In genomic region chr1:10765304-10765703, GRCh38 we compare ENCODE assay signal across 26 cellular contexts. TPM values are rescaled to one million over a fixed set of nuclear protein-coding genes. Genes with fewer than 3 reads are reported as not detected.
DNase-seq lines count a peak whose midpoint lies in the region; ATAC-seq and TF ChIP-seq lines count a peak whose summit lies in the region.
"Had no signal": no experiment of that assay in that cellular context is flagged by ENCODE, and none has a peak within 500 bp of the region (broad histone marks: within the 10 kb centered on the region; RNA-seq: fewer than 3 reads in every experiment).

No MANE protein-coding gene starts in this region.

- peak in 1 of 4 donors; percentile 14 for ATAC-seq in psoas muscle
- ATAC-seq in activated CD8-positive, alpha-beta T cell treated with anti-CD3 and anti-CD28 coated beads, Interleukin-2, amount 10 ng/mL, durations not matched to agents 7 days and 5 days, result no peak

- WGBS in psoas muscle, 3 donors, result 43 to 71% (median 46%) methylated on average over 15 of the region's 15 CpGs
- 83 to 90% methylated on average over 15 of the region's 15 CpGs for WGBS in testis, 2 donors

- CTCF ChIA-PET in activated CD8-positive, alpha-beta T cell treated with anti-CD3 and anti-CD28 coated beads, Interleukin-2, amount 10 ng/mL, durations not matched to agents 7 days and 5 days (lab: Charles Lee), result no interaction called here

- no peak overlapping the region for H3K4me2 ChIP-seq in osteoblast (ENCODE audit: insufficient read depth, low read length)
- H3K4me2 ChIP-seq: BLaER1 treated with 17β-estradiol and CSF1 and Interleukin-3, amounts not matched to agents 10 nM and 100 nM; SK-N-SH had no signal

- H3K9me3 ChIP-seq in right atrium auricular region (no peaks in the 10 kb centered on the region), psoas muscle (no peaks in the 10 kb centered on the region), testis (no peaks in the 10 kb centered on the region), osteoblast (ENCODE audit: low read depth, low read length) (no peaks in the 10 kb centered on the region)
- H3K9me3 ChIP-seq: BLaER1 treated with 17β-estradiol and CSF1 and Interleukin-3, amounts not matched to agents 10 nM and 100 nM; HAP-1; MG63; SK-N-SH; upper lobe of right lung had no signal

- H3K79me2 ChIP-seq in osteoblast (ENCODE audit: insufficient read depth, low read length), result no peaks in the 10 kb centered on the region

- peaks cover 0 to 4% (median 0%) of the 10 kb centered on the region in 5 experiments for H3K9me3 Mint-ChIP-seq in brain
- H3K9me3 Mint-ChIP-seq in activated CD8-positive, alpha-beta T cell treated with anti-CD3 and anti-CD28 coated beads, Interleukin-2, amount 10 ng/mL, durations not matched to agents 7 days and 5 days (ENCODE audit: insufficient read depth), result no peaks in the 10 kb centered on the region
- H3K9me3 Mint-ChIP-seq in activated CD4-positive, alpha-beta T cell treated with anti-CD3 and anti-CD28 coated beads, Interleukin-2, amount 10 ng/mL, durations not matched to agents 24 days and 14 days, result no peaks in the 10 kb centered on the region
- H3K9me3 Mint-ChIP-seq: IgD-negative memory B cell; stimulated activated naive CD8-positive, alpha-beta T cell treated with anti-CD3 and anti-CD28 coated beads, Interleukin-15, Interleukin-2, amounts not matched to agents 100 ng/mL and 50 ng/mL, for 24 hours; T-helper 2 cell treated with Interferon-gamma antibody and Interleukin-4, amounts not matched to agents 5 μg/mL and 100 μg/mL, for 36 hours had no signal

- H4K20me1 ChIP-seq in osteoblast (ENCODE audit: insufficient read depth, low read length), result no peaks in the 10 kb centered on the region

- H3K4me3 ChIP-seq in right atrium auricular region (no peak overlapping the region), psoas muscle (no peak overlapping the region), testis (no peak overlapping the region), osteoblast (ENCODE audit: insufficient read depth, low read length) (no peak overlapping the region)
- H3K4me3 ChIP-seq: BLaER1 treated with 17β-estradiol and CSF1 and Interleukin-3, amounts not matched to agents 10 nM and 100 nM; coronary artery; HAP-1; MG63; upper lobe of right lung had no signal

- H3K4me1 ChIP-seq in right atrium auricular region (peaks cover 0 to 71% of the 10 kb centered on the region in 2 donors), psoas muscle (peaks cover 70% of the 10 kb centered on the region), testis (no peaks in the 10 kb centered on the region), osteoblast (ENCODE audit: insufficient read depth, low read length) (no peaks in the 10 kb centered on the region)
- H3K4me1 ChIP-seq: HAP-1 had no signal

- peaks cover 3% of the 10 kb centered on the region for H3K27me3 Mint-ChIP-seq in brain
- no peaks in the 10 kb centered on the region for H3K27me3 Mint-ChIP-seq in activated CD8-positive, alpha-beta T cell treated with anti-CD3 and anti-CD28 coated beads, Interleukin-2, amount 10 ng/mL, durations not matched to agents 7 days and 5 days (ENCODE audit: low read depth)
- peaks cover 1% of the 10 kb centered on the region for H3K27me3 Mint-ChIP-seq in activated CD4-positive, alpha-beta T cell treated with anti-CD3 and anti-CD28 coated beads, Interleukin-2, amount 10 ng/mL, durations not matched to agents 24 days and 14 days
- H3K27me3 Mint-ChIP-seq: IgD-negative memory B cell; stimulated activated naive CD8-positive, alpha-beta T cell treated with anti-CD3 and anti-CD28 coated beads, Interleukin-15, Interleukin-2, amounts not matched to agents 100 ng/mL and 50 ng/mL, for 24 hours had no signal

- H3K4me1 Mint-ChIP-seq in brain, result peaks cover 62% of the 10 kb centered on the region
- H3K4me1 Mint-ChIP-seq in activated CD8-positive, alpha-beta T cell treated with anti-CD3 and anti-CD28 coated beads, Interleukin-2, amount 10 ng/mL, durations not matched to agents 7 days and 5 days (ENCODE audit: low read depth), result no peaks in the 10 kb centered on the region
- H3K4me1 Mint-ChIP-seq in activated CD4-positive, alpha-beta T cell treated with anti-CD3 and anti-CD28 coated beads, Interleukin-2, amount 10 ng/mL, durations not matched to agents 24 days and 14 days, result no peaks in the 10 kb centered on the region

- peak overlapping the region in 3 of 5 experiments; percentile 11 to 89 (median 81) for H3K27ac Mint-ChIP-seq in brain
- no peak overlapping the region for H3K27ac Mint-ChIP-seq in activated CD8-positive, alpha-beta T cell treated with anti-CD3 and anti-CD28 coated beads, Interleukin-2, amount 10 ng/mL, durations not matched to agents 7 days and 5 days
- no peak overlapping the region for H3K27ac Mint-ChIP-seq in activated CD4-positive, alpha-beta T cell treated with anti-CD3 and anti-CD28 coated beads, Interleukin-2, amount 10 ng/mL, durations not matched to agents 24 days and 14 days
- H3K27ac Mint-ChIP-seq: IgD-negative memory B cell; stimulated activated naive CD8-positive, alpha-beta T cell treated with anti-CD3 and anti-CD28 coated beads, Interleukin-15, Interleukin-2, amounts not matched to agents 100 ng/mL and 50 ng/mL, for 24 hours; T-helper 2 cell treated with Interferon-gamma antibody and Interleukin-4, amounts not matched to agents 5 μg/mL and 100 μg/mL, for 36 hours had no signal

- H3K27ac ChIP-seq in right atrium auricular region, result peak overlapping the region; percentile 43 to 48
- peak overlapping the region; percentile 30 for H3K27ac ChIP-seq in psoas muscle
- H3K27ac ChIP-seq in testis, result no peak overlapping the region
- H3K27ac ChIP-seq in osteoblast (ENCODE audit: low read depth, low read length), result no peak overlapping the region
- H3K27ac ChIP-seq: BLaER1 treated with 17β-estradiol and CSF1 and Interleukin-3, amounts not matched to agents 10 nM and 100 nM; brain microvascular endothelial cell; coronary artery; upper lobe of right lung had no signal

- no peak overlapping the region for H2AFZ ChIP-seq in osteoblast (ENCODE audit: low read length)

- H3K27me3 ChIP-seq in right atrium auricular region, result no peaks in the 10 kb centered on the region
- no peaks in the 10 kb centered on the region for H3K27me3 ChIP-seq in psoas muscle (ENCODE audit: insufficient read depth in 3 of 3, low read length in 2 of 3)
- no peaks in the 10 kb centered on the region for H3K27me3 ChIP-seq in testis
- H3K27me3 ChIP-seq in osteoblast (ENCODE audit: insufficient read depth, low read length), result peaks cover 19% of the 10 kb centered on the region
- H3K27me3 ChIP-seq: BLaER1 treated with 17β-estradiol and CSF1 and Interleukin-3, amounts not matched to agents 10 nM and 100 nM; MG63; upper lobe of right lung had no signal

- no peaks in the 10 kb centered on the region for H3K36me3 Mint-ChIP-seq in brain
- H3K36me3 Mint-ChIP-seq in activated CD8-positive, alpha-beta T cell treated with anti-CD3 and anti-CD28 coated beads, Interleukin-2, amount 10 ng/mL, durations not matched to agents 7 days and 5 days (ENCODE audit: low read depth), result no peaks in the 10 kb centered on the region
- H3K36me3 Mint-ChIP-seq in activated CD4-positive, alpha-beta T cell treated with anti-CD3 and anti-CD28 coated beads, Interleukin-2, amount 10 ng/mL, durations not matched to agents 24 days and 14 days (ENCODE audit: low read depth), result no peaks in the 10 kb centered on the region

- TF ChIP-seq POLR2A in testis (IDR thresholded peaks at IDR 0.05), result no peak

- peak overlapping the region in 2 of 5 experiments; percentile 31 to 56 for H3K4me3 Mint-ChIP-seq in brain
- H3K4me3 Mint-ChIP-seq in activated CD8-positive, alpha-beta T cell treated with anti-CD3 and anti-CD28 coated beads, Interleukin-2, amount 10 ng/mL, durations not matched to agents 7 days and 5 days, result no peak overlapping the region
- H3K4me3 Mint-ChIP-seq in activated CD4-positive, alpha-beta T cell treated with anti-CD3 and anti-CD28 coated beads, Interleukin-2, amount 10 ng/mL, durations not matched to agents 24 days and 14 days, result no peak overlapping the region
- H3K4me3 Mint-ChIP-seq: stimulated activated naive CD8-positive, alpha-beta T cell treated with anti-CD3 and anti-CD28 coated beads, Interleukin-15, Interleukin-2, amounts not matched to agents 100 ng/mL and 50 ng/mL, for 24 hours; T-helper 2 cell treated with Interferon-gamma antibody and Interleukin-4, amounts not matched to agents 5 μg/mL and 100 μg/mL, for 36 hours had no signal

- POLR2A ChIA-PET in activated CD8-positive, alpha-beta T cell treated with anti-CD3 and anti-CD28 coated beads, Interleukin-2, amount 10 ng/mL, durations not matched to agents 7 days and 5 days (lab: Charles Lee), result no interaction called here

- DNase-seq in COLO668 (lab: John Stamatoyannopoulos, UW; ENCODE audit: unreplicated experiment) (peak; percentile 67), right atrium auricular region (ENCODE audit: low spot score) (no peak), psoas muscle (no peak), testis (no peak), osteoblast (ENCODE audit: insufficient read length, low spot score, missing footprints) (no peak)
- DNase-seq in activated CD8-positive, alpha-beta T cell treated with anti-CD3 and anti-CD28 coated beads, Interleukin-2, amount 10 ng/mL, durations not matched to agents 7 days and 5 days, result no peak
- no peak for DNase-seq in activated CD4-positive, alpha-beta T cell treated with anti-CD3 and anti-CD28 coated beads, Interleukin-2, amount 10 ng/mL, durations not matched to agents 24 days and 14 days
- DNase-seq: ACHN; activated CD4-positive, alpha-beta T cell treated with anti-CD3 and anti-CD28 coated beads, Interleukin-2, amount 50 U/mL, for 48 hours; activated gamma-delta T cell treated with Interleukin-2 at 50 U/mL for 16 hours; brain microvascular endothelial cell; Calu3; MG63; NCI-H1417 treated with DMSO at 0.1 percent for 48 hours; NCI-H510A treated with DMSO at 0.1 percent for 48 hours; SK-N-SH; stimulated activated CD4-positive, alpha-beta T cell treated with anti-CD3 and anti-CD28 coated beads, Interleukin-12 subunit alpha, Interleukin-12 subunit beta, amount 100 ng/mL, for 4 hours; stimulated activated CD4-positive, alpha-beta T cell treated with anti-CD3 and anti-CD28 coated beads, Interleukin-4, amount 100 ng/mL, for 4 hours; upper lobe of right lung had no signal

- intact Hi-C loops in psoas muscle (cut with DNase I), result no loop called here
- intact Hi-C loops in activated CD4-positive, alpha-beta T cell treated with anti-CD3 and anti-CD28 coated beads, Interleukin-2, amount 10 ng/mL, durations not matched to agents 24 days and 14 days (cut with micrococcal nuclease), result no loop called here
- intact Hi-C loops in testis (cut with DNase I; ENCODE audit: low total_unique reads), result no loop called here

- H3K36me3 ChIP-seq in right atrium auricular region, result no peaks in the 10 kb centered on the region
- H3K36me3 ChIP-seq in psoas muscle (ENCODE audit: insufficient read depth in 1 of 2, low read depth in 1 of 2), result peaks cover 0 to under 1% of the 10 kb centered on the region in 2 donors
- no peaks in the 10 kb centered on the region for H3K36me3 ChIP-seq in testis (ENCODE audit: low read depth, missing control alignments)
- no peaks in the 10 kb centered on the region for H3K36me3 ChIP-seq in osteoblast (ENCODE audit: insufficient read depth, low read length)
- H3K36me3 ChIP-seq: BLaER1 treated with 17β-estradiol and CSF1 and Interleukin-3, amounts not matched to agents 10 nM and 100 nM; brain microvascular endothelial cell; HAP-1; MG63; upper lobe of right lung had no signal

- TF ChIP-seq CTCF in brain (conservative IDR thresholded peaks at IDR 0.05), result no peak
- no peak for TF ChIP-seq CTCF in right atrium auricular region (IDR thresholded peaks at IDR 0.05)
- no peak for TF ChIP-seq CTCF in psoas muscle (IDR thresholded peaks at IDR 0.05)
- TF ChIP-seq CTCF in testis (IDR thresholded peaks at IDR 0.05), result no peak
- TF ChIP-seq CTCF in osteoblast (IDR thresholded peaks at IDR 0.05; ENCODE audit: extremely low read depth, low read depth, low read length), result no peak

RNA-seq across cellular contexts. Expression of gene CASZ1, which starts 31.1 kb away (rescaled TPM):
- 6.6 TPM for polyA plus RNA-seq in brain (ENCODE audit: insufficient read depth, low read depth, low replicate concordance)
- 10 to 100 TPM; 44.3 to 50.3 TPM for total RNA-seq in right atrium auricular region
- total RNA-seq in psoas muscle, result 10 to 100 TPM; 53.1 to 83.3 (median 60.8) TPM
- polyA plus RNA-seq in psoas muscle, result 10 to 100 TPM in 2 of 3 donors, 1 to 10 TPM in 1; 2.6 to 23.7 (median 11.0) TPM
- total RNA-seq in activated CD8-positive, alpha-beta T cell treated with anti-CD3 and anti-CD28 coated beads, Interleukin-2, amount 10 ng/mL, durations not matched to agents 7 days and 5 days, result 10 to 100 TPM in 1 of 2 experiments, 1 to 10 TPM in 1; 9.9 to 10.2 TPM
- 6.9 and 7.5 TPM in 2 replicates for total RNA-seq in activated CD4-positive, alpha-beta T cell treated with anti-CD3 and anti-CD28 coated beads, Interleukin-2, amount 10 ng/mL, durations not matched to agents 24 days and 14 days
- total RNA-seq in testis, result 10 to 100 TPM in 1 of 2 donors, 1 to 10 TPM in 1; 9.4 to 12.3 TPM
- 10.3 TPM for polyA plus RNA-seq in testis (ENCODE audit: insufficient read depth, low read depth, low replicate concordance)
- 0.36 and 0.59 TPM in 2 replicates for total RNA-seq in osteoblast

Comparison
In these comparisons a context has a peak if more than half of its experiments do, and no peak if none do; other contexts are left out.
1. H3K27ac Mint-ChIP-seq: peak in brain (3 of 5); none in activated CD8-positive, alpha-beta T cell treated with anti-CD3 and anti-CD28 coated beads, Interleukin-2, amount 10 ng/mL, durations not matched to agents 7 days and 5 days (single experiment) and activated CD4-positive, alpha-beta T cell treated with anti-CD3 and anti-CD28 coated beads, Interleukin-2, amount 10 ng/mL, durations not matched to agents 24 days and 14 days (single experiment).
2. H3K27ac ChIP-seq: peak in right atrium auricular region (2 of 2) and psoas muscle (single experiment); none in testis (0 of 2) and osteoblast (single experiment).